In genomic region chr4:40507977-40508376, GRCh38 we compare ENCODE assay signal across 16 cellular contexts.
DNase-seq lines count a peak whose midpoint lies in the region; ATAC-seq, FAIRE-seq and TF ChIP-seq lines count a peak whose summit lies in the region.
"Had no signal": no experiment of that assay in that cellular context is flagged by ENCODE, and none has a peak within 500 bp of the region (broad histone marks: within the 10 kb centered on the region; RNA-seq: fewer than 3 reads in every experiment).

No MANE protein-coding gene starts in this region.

- H3K79me2 ChIP-seq in SK-N-SH (ENCODE audit: insufficient read depth) (no peaks in the 10 kb centered on the region), Karpas-422 (ENCODE audit: low read length) (no peaks in the 10 kb centered on the region)

- 83% methylated on average over 11 of the region's 11 CpGs for WGBS in SK-N-SH (ENCODE audit: low lambda C conversion rate)
- WGBS in pancreas, 2 donors = 56 to 68% methylated on average over 11 of the region's 11 CpGs
- WGBS in mesenchymal stem cell = 89% methylated on average over 11 of the region's 11 CpGs

- H3K9me3 Mint-ChIP-seq in activated CD8-positive, alpha-beta T cell treated with anti-CD3 and anti-CD28 coated beads, Interleukin-2, amount 10 ng/mL, durations not matched to agents 7 days and 5 days (ENCODE audit: insufficient read depth) = no peaks in the 10 kb centered on the region
- H3K9me3 Mint-ChIP-seq: activated naive CD8-positive, alpha-beta T cell treated with anti-CD3 and anti-CD28 coated beads, Interleukin-2, amount 50 U/mL, for 24 hours had no signal

- H2BK15ac ChIP-seq in mesenchymal stem cell (ENCODE audit: low read depth, poor library complexity, severe bottlenecking) = no peak overlapping the region

- H4K20me1 ChIP-seq in SK-N-SH (ENCODE audit: insufficient read depth) = no peaks in the 10 kb centered on the region
- H4K20me1 ChIP-seq in Karpas-422 (ENCODE audit: insufficient read depth, low read depth, low read length) = no peaks in the 10 kb centered on the region

- TF ChIP-seq EP300 in SK-N-SH (IDR thresholded peaks at IDR 0.05; ENCODE audit: borderline replicate concordance in 1 of 2, low read depth in 1 of 2, low read length in 1 of 2) = no peak

- no peak overlapping the region for H3K23ac ChIP-seq in mesenchymal stem cell (ENCODE audit: low read length in 2 of 2)

- no peaks in the 10 kb centered on the region for H3F3A ChIP-seq in SK-N-SH (replicated peaks; ENCODE audit: insufficient read depth)

- H3K36me3 ChIP-seq in SK-N-SH (replicated peaks in 1 of 2; ENCODE audit: control insufficient read depth in 1 of 2, insufficient read depth in 2 of 2, low read length in 1 of 2) (no peaks in the 10 kb centered on the region), Karpas-422 (ENCODE audit: insufficient read depth, low read length) (no peaks in the 10 kb centered on the region), pancreas (no peaks in the 10 kb centered on the region), mesenchymal stem cell (ENCODE audit: control insufficient read depth in 1 of 2, insufficient read depth in 2 of 2, low read depth in 1 of 2, low read length in 2 of 2) (no peaks in the 10 kb centered on the region)
- H3K36me3 ChIP-seq: ovary had no signal

- no peak overlapping the region for H2AFZ ChIP-seq in SK-N-SH (ENCODE audit: low read depth)
- H2AFZ ChIP-seq in Karpas-422 (ENCODE audit: low read length) = no peak overlapping the region
- H2AFZ ChIP-seq in mesenchymal stem cell (ENCODE audit: low read depth, low read length) = no peak overlapping the region

- no peak overlapping the region for H2BK12ac ChIP-seq in mesenchymal stem cell (ENCODE audit: low read length in 2 of 2)

- no peak overlapping the region for H3K4me3 ChIP-seq in SK-N-SH (ENCODE audit: low read depth in 2 of 2, low read length in 1 of 2)
- no peak overlapping the region for H3K4me3 ChIP-seq in Karpas-422 (ENCODE audit: low read length)
- H3K4me3 ChIP-seq in pancreas = no peak overlapping the region
- H3K4me3 ChIP-seq in mesenchymal stem cell (ENCODE audit: insufficient read depth in 1 of 2, low read depth in 1 of 2, low read length in 2 of 2) = no peak overlapping the region
- H3K4me3 ChIP-seq: ovary had no signal

- no peak overlapping the region for H3K4ac ChIP-seq in mesenchymal stem cell (ENCODE audit: low read depth in 1 of 2, low read length in 2 of 2)

- H3K9ac ChIP-seq in SK-N-SH (no peak overlapping the region), Karpas-422 (ENCODE audit: low read length) (no peak overlapping the region), mesenchymal stem cell (ENCODE audit: low read length) (no peak overlapping the region)

- intact Hi-C loops in pancreas (cut with DNase I) = no loop called here

- H2AK5ac ChIP-seq in mesenchymal stem cell (ENCODE audit: low read length, severe bottlenecking) = no peak overlapping the region

- POLR2A ChIA-PET in SK-N-SH (lab: Yijun Ruan, JAX) = no interaction called here
- POLR2A ChIA-PET in activated CD8-positive, alpha-beta T cell treated with anti-CD3 and anti-CD28 coated beads, Interleukin-2, amount 10 ng/mL, durations not matched to agents 7 days and 5 days (lab: Charles Lee) = no interaction called here

- DNase-seq in SK-N-SH = peak; percentile 14
- peak; percentile 69 for DNase-seq in Karpas-422
- DNase-seq in activated CD8-positive, alpha-beta T cell treated with anti-CD3 and anti-CD28 coated beads, Interleukin-2, amount 10 ng/mL, durations not matched to agents 7 days and 5 days = peak; percentile 41
- DNase-seq in pancreas = peak in 3 of 6 donors; percentile 41 to 54 (median 42)
- DNase-seq in NCI-H1694 (lab: John Stamatoyannopoulos, UW) = no peak
- DNase-seq in iPS-NIHi7 (ENCODE audit: extremely low spot score) = no peak
- no peak for DNase-seq in mesenchymal stem cell
- DNase-seq: activated naive CD8-positive, alpha-beta T cell treated with anti-CD3 and anti-CD28 coated beads, Interleukin-2, amount 50 U/mL, for 24 hours; central memory CD4-positive, alpha-beta T cell; DMS79; NCI-H1930; OCI-M1; ovary; SW 1271 had no signal

- H3K9me3 ChIP-seq in SK-N-SH = no peaks in the 10 kb centered on the region
- no peaks in the 10 kb centered on the region for H3K9me3 ChIP-seq in Karpas-422 (ENCODE audit: low read length)
- no peaks in the 10 kb centered on the region for H3K9me3 ChIP-seq in pancreas
- H3K9me3 ChIP-seq in mesenchymal stem cell (ENCODE audit: control insufficient read depth, low read length) = no peaks in the 10 kb centered on the region
- H3K9me3 ChIP-seq: ovary had no signal

- H3K27ac ChIP-seq in SK-N-SH (ENCODE audit: low read depth in 2 of 2, low read length in 1 of 2) (no peak overlapping the region), Karpas-422 (ENCODE audit: low read length) (no peak overlapping the region), pancreas (peak overlapping the region in 2 of 4 donors; percentile 25 to 46), mesenchymal stem cell (ENCODE audit: low read length, poor library complexity, severe bottlenecking) (no peak overlapping the region)
- H3K27ac ChIP-seq: ovary had no signal

- H3K4me2 ChIP-seq in SK-N-SH (no peak overlapping the region), Karpas-422 (ENCODE audit: low read depth, low read length, poor library complexity, severe bottlenecking) (no peak overlapping the region), mesenchymal stem cell (ENCODE audit: low read length, poor library complexity, severe bottlenecking) (no peak overlapping the region)

- no peak overlapping the region for H3K4me3 Mint-ChIP-seq in activated CD8-positive, alpha-beta T cell treated with anti-CD3 and anti-CD28 coated beads, Interleukin-2, amount 10 ng/mL, durations not matched to agents 7 days and 5 days
- H3K4me3 Mint-ChIP-seq: activated naive CD8-positive, alpha-beta T cell treated with anti-CD3 and anti-CD28 coated beads, Interleukin-2, amount 50 U/mL, for 24 hours had no signal

- H4K8ac ChIP-seq in mesenchymal stem cell (ENCODE audit: low read length) = no peak overlapping the region

- H3K27me3 Mint-ChIP-seq in activated CD8-positive, alpha-beta T cell treated with anti-CD3 and anti-CD28 coated beads, Interleukin-2, amount 10 ng/mL, durations not matched to agents 7 days and 5 days (ENCODE audit: low read depth) = no peaks in the 10 kb centered on the region
- H3K27me3 Mint-ChIP-seq: activated naive CD8-positive, alpha-beta T cell treated with anti-CD3 and anti-CD28 coated beads, Interleukin-2, amount 50 U/mL, for 24 hours had no signal

- no peaks in the 10 kb centered on the region for H3K36me3 Mint-ChIP-seq in activated CD8-positive, alpha-beta T cell treated with anti-CD3 and anti-CD28 coated beads, Interleukin-2, amount 10 ng/mL, durations not matched to agents 7 days and 5 days (ENCODE audit: low read depth)

- ATAC-seq in SK-N-SH treated with all-trans-retinoic acid at 6 μM for 48 hours (no peak), pancreas (peak in 3 of 4 donors; percentile 23 to 53 (median 28))
- ATAC-seq in activated CD8-positive, alpha-beta T cell treated with anti-CD3 and anti-CD28 coated beads, Interleukin-2, amount 10 ng/mL, durations not matched to agents 7 days and 5 days = no peak
- ATAC-seq: activated naive CD8-positive, alpha-beta T cell treated with anti-CD3 and anti-CD28 coated beads, Interleukin-2, amount 50 U/mL, for 24 hours had no signal

- H3K14ac ChIP-seq in mesenchymal stem cell (ENCODE audit: low read length in 2 of 2) = no peak overlapping the region

- no peak overlapping the region for H4K91ac ChIP-seq in mesenchymal stem cell (ENCODE audit: low read length)

- no peaks in the 10 kb centered on the region for H3K79me1 ChIP-seq in mesenchymal stem cell (replicated peaks; ENCODE audit: low read length, poor library complexity, severe bottlenecking)

- H3K9me2 ChIP-seq in SK-N-SH (no peaks in the 10 kb centered on the region), Karpas-422 (replicated peaks; ENCODE audit: insufficient read depth, low read length) (no peaks in the 10 kb centered on the region)

- H2BK120ac ChIP-seq in mesenchymal stem cell (ENCODE audit: low read depth, low read length) = no peak overlapping the region

- H3K4me1 Mint-ChIP-seq in activated CD8-positive, alpha-beta T cell treated with anti-CD3 and anti-CD28 coated beads, Interleukin-2, amount 10 ng/mL, durations not matched to agents 7 days and 5 days (ENCODE audit: low read depth) = peaks cover 11% of the 10 kb centered on the region

- H2BK5ac ChIP-seq in mesenchymal stem cell (ENCODE audit: low read depth, low read length, poor library complexity, severe bottlenecking) = no peak overlapping the region

- H3K27me3 ChIP-seq in SK-N-SH (ENCODE audit: insufficient read depth) (no peaks in the 10 kb centered on the region), Karpas-422 (ENCODE audit: low read length) (no peaks in the 10 kb centered on the region), pancreas (no peaks in the 10 kb centered on the region), mesenchymal stem cell (ENCODE audit: control insufficient read depth in 1 of 2, insufficient read depth in 1 of 2, low read length in 2 of 2) (no peaks in the 10 kb centered on the region)
- H3K27me3 ChIP-seq: ovary had no signal

- no peak overlapping the region for H3K27ac Mint-ChIP-seq in activated CD8-positive, alpha-beta T cell treated with anti-CD3 and anti-CD28 coated beads, Interleukin-2, amount 10 ng/mL, durations not matched to agents 7 days and 5 days
- H3K27ac Mint-ChIP-seq: activated naive CD8-positive, alpha-beta T cell treated with anti-CD3 and anti-CD28 coated beads, Interleukin-2, amount 50 U/mL, for 24 hours had no signal

- peak; percentile 53 for TF ChIP-seq RAD21 in SK-N-SH (IDR thresholded peaks at IDR 0.05; ENCODE audit: low read length)

- peak; percentile 21 for TF ChIP-seq CTCF in SK-N-SH (IDR thresholded peaks at IDR 0.05)
- TF ChIP-seq CTCF in pancreas (IDR thresholded peaks at IDR 0.05) = no peak

- CTCF ChIA-PET in SK-N-SH (lab: Yijun Ruan, JAX) = no interaction called here
- CTCF ChIA-PET in activated CD8-positive, alpha-beta T cell treated with anti-CD3 and anti-CD28 coated beads, Interleukin-2, amount 10 ng/mL, durations not matched to agents 7 days and 5 days (lab: Charles Lee) = interaction anchor here (1.0 kb wide), 1 partner anchor 211 kb away, joined by 3 read pairs; no protein-coding TSS in a partner anchor

- H3K18ac ChIP-seq in mesenchymal stem cell (ENCODE audit: low read depth in 1 of 2, low read length in 2 of 2) = no peak overlapping the region

- H3K4me1 ChIP-seq in SK-N-SH (ENCODE audit: control insufficient read depth in 1 of 2, insufficient read depth in 2 of 2, low read depth in 1 of 2, low read length in 1 of 2) (no peaks in the 10 kb centered on the region), Karpas-422 (ENCODE audit: low read length) (peaks cover 7% of the 10 kb centered on the region), pancreas (peaks cover 8 to 36% (median 31%) of the 10 kb centered on the region in 3 donors), mesenchymal stem cell (ENCODE audit: control insufficient read depth, insufficient read depth, low read depth, low read length) (peaks cover 2% of the 10 kb centered on the region)

- FAIRE-seq in pancreas (lab: Jason Lieb, UNC) = no peak
- FAIRE-seq: islet of Langerhans had no signal

TF ChIP-seq in SK-N-SH, 30 proteins besides CTCF, POLR2A, EP300 and RAD21 (continues in another document):
- TF ChIP-seq GATA2 (CRISPR knock-in tag; IDR thresholded peaks at IDR 0.05) = no peak

Comparison
In these comparisons a context has a peak if more than half of its experiments do, and no peak if none do; other contexts are left out.
1. DNase-seq: peak in SK-N-SH (single experiment), Karpas-422 (single experiment) and activated CD8-positive, alpha-beta T cell treated with anti-CD3 and anti-CD28 coated beads, Interleukin-2, amount 10 ng/mL, durations not matched to agents 7 days and 5 days (single experiment); none in NCI-H1694 (single experiment), iPS-NIHi7 (single experiment) and mesenchymal stem cell (single experiment).
2. ATAC-seq: peak in pancreas (3 of 4); none in SK-N-SH treated with all-trans-retinoic acid at 6 μM for 48 hours (single experiment) and activated CD8-positive, alpha-beta T cell treated with anti-CD3 and anti-CD28 coated beads, Interleukin-2, amount 10 ng/mL, durations not matched to agents 7 days and 5 days (single experiment).